8 cellular contexts compared by ENCODE assay signal in the genomic region with DNA sequence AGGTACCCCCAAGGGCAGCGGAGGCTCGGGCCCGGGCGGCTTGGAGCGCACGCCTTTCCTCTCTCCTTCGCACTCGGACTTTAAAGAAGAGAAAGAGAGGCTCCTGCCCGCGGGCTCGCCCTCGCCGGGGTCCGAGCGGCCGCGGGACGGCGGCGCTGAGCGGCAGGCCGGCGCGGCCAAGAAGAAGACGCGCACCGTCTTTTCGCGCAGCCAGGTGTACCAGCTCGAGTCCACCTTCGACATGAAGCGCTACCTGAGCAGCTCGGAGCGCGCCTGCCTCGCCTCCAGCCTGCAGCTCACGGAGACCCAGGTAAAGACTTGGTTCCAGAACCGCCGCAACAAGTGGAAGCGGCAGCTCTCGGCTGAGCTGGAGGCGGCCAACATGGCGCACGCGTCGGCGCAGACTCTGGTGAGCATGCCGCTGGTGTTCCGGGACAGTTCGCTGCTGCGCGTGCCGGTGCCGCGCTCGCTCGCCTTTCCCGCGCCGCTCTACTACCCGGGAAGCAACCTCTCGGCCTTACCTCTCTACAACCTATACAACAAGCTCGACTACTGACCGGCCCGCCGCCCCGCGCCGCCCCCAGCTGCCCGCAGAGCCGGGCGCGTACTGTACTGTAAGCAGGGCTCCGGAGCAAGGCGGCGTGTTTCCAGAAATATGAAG. TPM values are rescaled to one million over a fixed set of nuclear protein-coding genes. Genes with fewer than 3 reads are reported as not detected.
DNase-seq lines count a peak whose midpoint lies in the region; ATAC-seq and TF ChIP-seq lines count a peak whose summit lies in the region.

No MANE protein-coding gene starts in this region.

- no peaks in the 10 kb centered on the region for H3K9me3 Mint-ChIP-seq in CD4-positive, alpha-beta memory T cell
- H3K9me3 Mint-ChIP-seq in endothelial cell (ENCODE audit: unreplicated experiment): no peaks in the 10 kb centered on the region

- DNase-seq in CD4-positive, alpha-beta memory T cell: peak in 4 of 5 donors; percentile 49 to 60 (median 50)
- peak; percentile 22 for DNase-seq in RPMI7951 (ENCODE audit: low read depth)
- peak; percentile 57 for DNase-seq in endothelial cell (ENCODE audit: low spot score)
- no peak for DNase-seq in head of caudate nucleus
- no peak for DNase-seq in nucleus accumbens (lab: John Stamatoyannopoulos, UW)

- peak overlapping the region; percentile 77 to 88 (median 82) for H3K4me3 Mint-ChIP-seq in CD4-positive, alpha-beta memory T cell
- H3K4me3 Mint-ChIP-seq in endothelial cell (ENCODE audit: unreplicated experiment): peak overlapping the region; percentile 85

- H2AFZ ChIP-seq in neuron (ENCODE audit: low read depth, low read length): peak overlapping the region; percentile 81

- peaks cover 0 to 8% of the 10 kb centered on the region in 2 donors for H3K36me3 Mint-ChIP-seq in CD4-positive, alpha-beta memory T cell
- H3K36me3 Mint-ChIP-seq in endothelial cell (ENCODE audit: low read depth, unreplicated experiment): no peaks in the 10 kb centered on the region

- POLR2A ChIA-PET in CD4-positive, alpha-beta memory T cell (lab: Charles Lee; ENCODE audit: partially characterized antibody): interaction anchor here (0.9 to 2.1 kb wide), 6 partner anchors 9 to 196 kb away, joined by 3 to 9 read pairs (median 4); partner anchors contain the start of gene C10orf88

- no peak for TF ChIP-seq CTCF in endothelial cell (IDR thresholded peaks at IDR 0.05; ENCODE audit: unreplicated experiment)

- peaks cover 34 to 43% of the 10 kb centered on the region in 2 donors for H3K27me3 Mint-ChIP-seq in CD4-positive, alpha-beta memory T cell
- H3K27me3 Mint-ChIP-seq in endothelial cell (ENCODE audit: unreplicated experiment): peaks cover 22% of the 10 kb centered on the region

- peaks cover 48% of the 10 kb centered on the region for H3K27me3 ChIP-seq in CD4-positive, alpha-beta memory T cell (ENCODE audit: insufficient read depth, low read length)
- H3K27me3 ChIP-seq in neuron (ENCODE audit: insufficient read depth, low read length): peaks cover 85% of the 10 kb centered on the region

- intact Hi-C loops in CD4-positive, alpha-beta memory T cell (cut with micrococcal nuclease): loop anchor here (5.0 to 10.0 kb wide), 3 partner anchors 272 to 1765 kb away; partner anchors contain the start of genes EEF1AKMT2 and FAM24B
- intact Hi-C loops in head of caudate nucleus (cut with DNase I): loop anchor here (10.0 kb wide), 1 partner anchor 145 kb away; no protein-coding TSS in a partner anchor

- H3K4me3 ChIP-seq in CD4-positive, alpha-beta memory T cell (ENCODE audit: low read length in 2 of 2): peak overlapping the region in 1 of 2 donors; percentile 41
- H3K4me3 ChIP-seq in neuron (ENCODE audit: low read length): peak overlapping the region; percentile 53

- no peaks in the 10 kb centered on the region for H3K9me3 ChIP-seq in CD4-positive, alpha-beta memory T cell (ENCODE audit: control insufficient read depth in 1 of 2, low read length in 2 of 2)
- H3K9me3 ChIP-seq in neuron (ENCODE audit: low read length): no peaks in the 10 kb centered on the region

- ATAC-seq in GM18498 (IDR thresholded peaks at IDR 0.05; ENCODE audit: unreplicated experiment) (no peak), GM18868 (IDR thresholded peaks at IDR 0.05; ENCODE audit: unreplicated experiment) (no peak)

- H3K4me1 ChIP-seq in CD4-positive, alpha-beta memory T cell (ENCODE audit: insufficient read depth, low read length): peaks cover 72% of the 10 kb centered on the region
- H3K4me1 ChIP-seq in neuron (ENCODE audit: insufficient read depth, low read length): peaks cover 29% of the 10 kb centered on the region

- H3K27ac ChIP-seq in CD4-positive, alpha-beta memory T cell (ENCODE audit: low read depth, low read length): no peak overlapping the region

- CTCF ChIA-PET in CD4-positive, alpha-beta memory T cell (lab: Charles Lee; ENCODE audit: partially characterized antibody): interaction anchor here (1.3 to 4.2 kb wide), 3 partner anchors 9 to 16 kb away, joined by 3 to 16 read pairs (median 15); no protein-coding TSS in a partner anchor

- peak overlapping the region in 3 of 7 donors; percentile 17 to 64 (median 58) for H3K27ac Mint-ChIP-seq in CD4-positive, alpha-beta memory T cell
- no peak overlapping the region for H3K27ac Mint-ChIP-seq in endothelial cell (ENCODE audit: unreplicated experiment)

- H3K36me3 ChIP-seq in CD4-positive, alpha-beta memory T cell (ENCODE audit: insufficient read depth, low read length): no peaks in the 10 kb centered on the region
- no peaks in the 10 kb centered on the region for H3K36me3 ChIP-seq in neuron (ENCODE audit: insufficient read depth, low read length)

- peaks cover 33 to 69% (median 53%) of the 10 kb centered on the region in 4 donors for H3K4me1 Mint-ChIP-seq in CD4-positive, alpha-beta memory T cell
- H3K4me1 Mint-ChIP-seq in endothelial cell (ENCODE audit: unreplicated experiment): peaks cover 38% of the 10 kb centered on the region

RNA-seq across cellular contexts. Expression of gene HMX2, which starts 1.8 kb away (rescaled TPM):
- not detected for total RNA-seq in CD4-positive, alpha-beta memory T cell
- not detected for polyA plus RNA-seq in CD4-positive, alpha-beta memory T cell
- 0.10 TPM in 1 of 2 replicates, not detected in the other for total RNA-seq in RPMI7951 (2014; rRNA removed; shearing (Covaris generic))
- not detected for total RNA-seq in endothelial cell (ENCODE audit: unreplicated experiment)

RNA-seq across cellular contexts. Expression of gene BUB3, which starts 4.5 kb away (rescaled TPM):
- total RNA-seq in CD4-positive, alpha-beta memory T cell: 100 to 1,000 TPM; 162 to 169 TPM
- polyA plus RNA-seq in CD4-positive, alpha-beta memory T cell: 100 to 1,000 TPM; 226 to 371 TPM
- total RNA-seq in RPMI7951 (2014; rRNA removed; shearing (Covaris generic)): 234 and 262 TPM in 2 replicates
- total RNA-seq in endothelial cell (ENCODE audit: unreplicated experiment): 107 TPM

RNA-seq across cellular contexts. Expression of gene HMX3, which starts 13.9 kb away (rescaled TPM):
- total RNA-seq in CD4-positive, alpha-beta memory T cell: not detected
- not detected for polyA plus RNA-seq in CD4-positive, alpha-beta memory T cell
- not detected in 2 replicates for total RNA-seq in RPMI7951 (2014; rRNA removed; shearing (Covaris generic))
- not detected for total RNA-seq in endothelial cell (ENCODE audit: unreplicated experiment)

Comparison
In these comparisons a context has a peak if more than half of its experiments do, and no peak if none do; other contexts are left out.
1. DNase-seq: peak in CD4-positive, alpha-beta memory T cell (4 of 5), RPMI7951 (single experiment) and endothelial cell (single experiment); none in head of caudate nucleus (0 of 42) and nucleus accumbens (0 of 56).